In genomic region chr11:71256080-71256479, GRCh38 we compare ENCODE assay signal across 21 cellular contexts. TPM values are rescaled to one million over a fixed set of nuclear protein-coding genes. Genes with fewer than 3 reads are reported as not detected.
"Had no signal": no experiment of that assay in that cellular context is flagged by ENCODE, and none has a peak within 500 bp of the region (broad histone marks: within the 10 kb centered on the region; RNA-seq: fewer than 3 reads in every experiment).

No MANE protein-coding gene starts in this region.

- H3K27me3 ChIP-seq: ovary had no signal

- H3K27ac ChIP-seq: esophagus squamous epithelium, heart right ventricle, ovary had no signal

- H3K9me3 ChIP-seq: ovary had no signal

- H3K4me3 Mint-ChIP-seq: activated CD4-positive, alpha-beta T cell treated with anti-CD3 and anti-CD28 coated beads, Interleukin-2, amount 10 ng/mL, durations not matched to agents 7 days and 5 days; dendritic cell treated with granulocyte-macrophage colony-stimulating factor and Interleukin-4, amounts not matched to agents 40 ng/mL and 50 ng/mL, for 4 days; immature natural killer cell; naive thymus-derived CD4-positive, alpha-beta T cell; stimulated activated memory B cell treated with anti-CD40 and anti-IgM and Interleukin-4, amounts not matched to agents 10 μg/mL and 1 μg/mL and 100 μg/mL, for 72 hours; T-cell had no signal

- H3K4me1 Mint-ChIP-seq: activated CD4-positive, alpha-beta T cell treated with anti-CD3 and anti-CD28 coated beads, Interleukin-2, amount 10 ng/mL, durations not matched to agents 7 days and 5 days; immature natural killer cell had no signal

- H3K27ac Mint-ChIP-seq: activated CD4-positive, alpha-beta T cell treated with anti-CD3 and anti-CD28 coated beads, Interleukin-2, amount 10 ng/mL, durations not matched to agents 7 days and 5 days; activated naive CD4-positive, alpha-beta T cell treated with anti-CD3 and anti-CD28 coated beads, Interleukin-2, amount 50 U/mL, for 72 hours; dendritic cell treated with granulocyte-macrophage colony-stimulating factor and Interleukin-4, amounts not matched to agents 40 ng/mL and 50 ng/mL, for 4 days; immature natural killer cell; naive thymus-derived CD4-positive, alpha-beta T cell; stimulated activated memory B cell treated with anti-CD40 and anti-IgM and Interleukin-4, amounts not matched to agents 10 μg/mL and 1 μg/mL and 100 μg/mL, for 72 hours; T-cell had no signal

- H3K4me3 ChIP-seq: esophagus squamous epithelium, heart right ventricle, ovary had no signal

- ATAC-seq: activated CD4-positive, CD25-positive, alpha-beta regulatory T cell treated with anti-CD3 and anti-CD28 coated beads, Interleukin-2, amount 50 U/mL, for 24 hours; activated naive CD4-positive, alpha-beta T cell treated with anti-CD3 and anti-CD28 coated beads, Interleukin-2, amount 50 U/mL, for 72 hours; heart right ventricle; left ventricle myocardium superior; naive thymus-derived CD4-positive, alpha-beta T cell; sciatic nerve; stimulated activated memory B cell treated with anti-CD40 and anti-IgM and Interleukin-4, amounts not matched to agents 10 μg/mL and 1 μg/mL and 100 μg/mL, for 72 hours; T-cell had no signal

- H3K36me3 ChIP-seq: esophagus squamous epithelium, heart right ventricle, ovary had no signal

- DNase-seq: activated CD4-positive, alpha-beta T cell treated with anti-CD3 and anti-CD28 coated beads, Interleukin-2, amount 10 ng/mL, durations not matched to agents 7 days and 5 days; activated CD8-positive, alpha-beta memory T cell treated with anti-CD3 and anti-CD28 coated beads for 24 hours; activated CD8-positive, alpha-beta memory T cell treated with anti-CD3 and anti-CD28 coated beads, Interleukin-2, amount 50 U/mL, for 48 hours; activated gamma-delta T cell treated with Interleukin-2 at 50 U/mL for 16 hours; activated T-cell treated with anti-CD3 and anti-CD28 coated beads, Interleukin-2, amount 50 U/mL, for 48 hours; effector CD8-positive, alpha-beta T cell; esophagus squamous epithelium; heart right ventricle; immature natural killer cell; left ventricle myocardium superior; mesenchymal stem cell; naive thymus-derived CD4-positive, alpha-beta T cell; ovary; stimulated activated CD4-positive, alpha-beta T cell treated with anti-CD3 and anti-CD28 coated beads, Interleukin-4, amount 100 ng/mL, for 4 hours; T-cell had no signal

- H3K36me3 Mint-ChIP-seq: activated naive CD4-positive, alpha-beta T cell treated with anti-CD3 and anti-CD28 coated beads, Interleukin-2, amount 50 U/mL, for 72 hours; immature natural killer cell; naive thymus-derived CD4-positive, alpha-beta T cell; T-cell had no signal

- H3K9me3 Mint-ChIP-seq: activated CD4-positive, alpha-beta T cell treated with anti-CD3 and anti-CD28 coated beads, Interleukin-2, amount 10 ng/mL, durations not matched to agents 7 days and 5 days; activated naive CD4-positive, alpha-beta T cell treated with anti-CD3 and anti-CD28 coated beads, Interleukin-2, amount 50 U/mL, for 72 hours; immature natural killer cell; T-cell had no signal

RNA-seq across cellular contexts. Expression of gene SHANK2, which starts 3.7 kb away (rescaled TPM):
- total RNA-seq: activated CD4-positive, alpha-beta T cell treated with anti-CD3 and anti-CD28 coated beads, Interleukin-2, amount 10 ng/mL, durations not matched to agents 7 days and 5 days; activated naive CD4-positive, alpha-beta T cell treated with anti-CD3 and anti-CD28 coated beads, Interleukin-2, amount 50 U/mL, for 72 hours; endothelial cell of umbilical vein had no signal
- polyA plus RNA-seq: endothelial cell of umbilical vein; immature natural killer cell; naive thymus-derived CD4-positive, alpha-beta T cell had no signal
